14 cellular contexts compared by ENCODE assay signal in the genomic region with DNA sequence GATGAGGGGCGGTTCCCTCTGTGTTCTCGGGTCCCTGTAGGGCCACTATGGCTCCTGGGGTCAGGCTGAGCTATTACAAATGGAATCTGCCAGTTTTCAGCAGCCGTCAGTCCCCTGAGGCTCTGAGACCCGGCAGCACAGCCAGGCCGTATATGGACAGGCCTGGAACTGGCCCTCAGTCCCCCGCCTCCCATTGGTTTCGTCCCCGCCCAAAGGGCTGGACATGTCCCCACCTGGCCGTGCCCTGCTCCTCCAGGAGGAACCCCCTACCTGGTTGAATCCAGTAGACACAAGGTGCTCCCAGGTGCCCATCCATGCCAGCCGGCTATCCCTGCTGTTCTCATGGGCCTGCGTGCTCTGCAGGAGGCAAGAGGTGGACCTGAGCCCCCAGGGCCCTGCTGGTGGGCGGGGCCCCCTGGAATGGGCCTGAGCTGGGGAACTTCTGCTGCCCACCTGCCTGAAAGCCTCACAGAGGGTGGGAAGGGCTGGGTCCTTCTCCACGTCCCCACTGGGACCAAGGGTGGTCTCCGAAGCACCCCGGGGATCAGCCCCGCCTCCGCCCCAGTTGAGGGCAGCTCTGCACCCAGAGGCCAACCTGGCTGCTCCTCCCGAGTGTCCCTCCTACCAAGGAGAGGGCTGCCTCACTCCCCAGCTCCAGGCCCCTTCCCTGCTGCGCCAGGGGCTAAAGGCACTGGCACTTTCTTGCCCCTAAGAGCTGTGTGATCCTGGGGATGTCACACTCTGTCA. TPM values are rescaled to one million over a fixed set of nuclear protein-coding genes. Genes with fewer than 3 reads are reported as not detected.
A peak's percentile ranks its signal among the peaks of the same experiment; 100 is the strongest.
DNase-seq lines count a peak whose midpoint lies in the region; ATAC-seq and TF ChIP-seq lines count a peak whose summit lies in the region.
"Had no signal": no experiment of that assay in that cellular context is flagged by ENCODE, and none has a peak within 500 bp of the region (broad histone marks: within the 10 kb centered on the region; RNA-seq: fewer than 3 reads in every experiment).

No MANE protein-coding gene starts in this region.

- DNase-seq in H7 (peak; percentile 73), islet precursor cell (peak; percentile 94), thoracic aorta (ENCODE audit: low spot score) (no peak), DMS53 (lab: John Stamatoyannopoulos, UW) (no peak), NCI-H526 treated with DMSO at 0.1 percent for 48 hours (lab: John Stamatoyannopoulos, UW) (no peak)
- DNase-seq in central memory CD8-positive, alpha-beta T cell (ENCODE audit: low spot score in 2 of 2) = no peak
- DNase-seq in stimulated activated naive CD4-positive, alpha-beta T cell (lab: John Stamatoyannopoulos, UW) = no peak
- DNase-seq: activated naive CD8-positive, alpha-beta T cell treated with anti-CD3 and anti-CD28 coated beads, Interleukin-2, amount 10 ng/mL, durations not matched to agents 7 days and 5 days; NCI-H2029; stimulated activated CD4-positive, alpha-beta T cell treated with anti-CD3 and anti-CD28 coated beads, Interleukin-2, amount 100 ng/mL, for 24 hours; stimulated activated naive CD8-positive, alpha-beta T cell treated with anti-CD3 and anti-CD28 coated beads, Interleukin-15, amount 100 ng/mL, for 72 hours had no signal

- H3K27me3 Mint-ChIP-seq in central memory CD8-positive, alpha-beta T cell = no peaks in the 10 kb centered on the region
- H3K27me3 Mint-ChIP-seq: activated naive CD8-positive, alpha-beta T cell treated with anti-CD3 and anti-CD28 coated beads, Interleukin-2, amount 10 ng/mL, durations not matched to agents 7 days and 5 days; natural killer cell treated with Interleukin-12 subunit alpha and Interleukin-12 subunit beta and Interleukin-15 and Interleukin-18, amount 100 ng/mL, for 72 hours; stimulated activated naive CD8-positive, alpha-beta T cell treated with anti-CD3 and anti-CD28 coated beads, Interleukin-15, amount 100 ng/mL, for 72 hours had no signal

- H3K9me3 Mint-ChIP-seq in central memory CD8-positive, alpha-beta T cell = no peaks in the 10 kb centered on the region
- H3K9me3 Mint-ChIP-seq: activated naive CD8-positive, alpha-beta T cell treated with anti-CD3 and anti-CD28 coated beads, Interleukin-2, amount 10 ng/mL, durations not matched to agents 7 days and 5 days; natural killer cell treated with Interleukin-12 subunit alpha and Interleukin-12 subunit beta and Interleukin-15 and Interleukin-18, amount 100 ng/mL, for 72 hours; stimulated activated naive CD8-positive, alpha-beta T cell treated with anti-CD3 and anti-CD28 coated beads, Interleukin-15, amount 100 ng/mL, for 72 hours; T-helper 1 cell treated with Interleukin-12 subunit alpha and Interleukin-12 subunit beta and Interleukin-4 antibody, amounts not matched to agents 30 μg/mL and 1 μg/mL, for 36 hours had no signal

- H3K27me3 ChIP-seq in H7 (ENCODE audit: control insufficient read depth, insufficient read depth, low read length) = no peaks in the 10 kb centered on the region
- no peaks in the 10 kb centered on the region for H3K27me3 ChIP-seq in thoracic aorta (replicated peaks; ENCODE audit: insufficient read depth)

- H3K4me1 ChIP-seq in thoracic aorta (ENCODE audit: control insufficient read depth in 1 of 2, low read depth in 2 of 2) = peaks cover 59 to 91% of the 10 kb centered on the region in 2 donors

- H3K4me1 Mint-ChIP-seq in central memory CD8-positive, alpha-beta T cell = peaks cover 9% of the 10 kb centered on the region

- H3K27ac Mint-ChIP-seq in central memory CD8-positive, alpha-beta T cell (ENCODE audit: low read depth) = peak overlapping the region; percentile 16
- H3K27ac Mint-ChIP-seq: activated naive CD8-positive, alpha-beta T cell treated with anti-CD3 and anti-CD28 coated beads, Interleukin-2, amount 10 ng/mL, durations not matched to agents 7 days and 5 days; natural killer cell treated with Interleukin-12 subunit alpha and Interleukin-12 subunit beta and Interleukin-15 and Interleukin-18, amount 100 ng/mL, for 72 hours; T-helper 1 cell treated with Interleukin-12 subunit alpha and Interleukin-12 subunit beta and Interleukin-4 antibody, amounts not matched to agents 30 μg/mL and 1 μg/mL, for 36 hours had no signal

- no peak overlapping the region for H3K4me3 Mint-ChIP-seq in central memory CD8-positive, alpha-beta T cell
- H3K4me3 Mint-ChIP-seq: activated naive CD8-positive, alpha-beta T cell treated with anti-CD3 and anti-CD28 coated beads, Interleukin-2, amount 10 ng/mL, durations not matched to agents 7 days and 5 days; natural killer cell treated with Interleukin-12 subunit alpha and Interleukin-12 subunit beta and Interleukin-15 and Interleukin-18, amount 100 ng/mL, for 72 hours; stimulated activated naive CD8-positive, alpha-beta T cell treated with anti-CD3 and anti-CD28 coated beads, Interleukin-15, amount 100 ng/mL, for 72 hours; T-helper 1 cell treated with Interleukin-12 subunit alpha and Interleukin-12 subunit beta and Interleukin-4 antibody, amounts not matched to agents 30 μg/mL and 1 μg/mL, for 36 hours had no signal

- H3K36me3 ChIP-seq in H7 (replicated peaks; ENCODE audit: control insufficient read depth, insufficient read depth, low read length) (no peaks in the 10 kb centered on the region; the same call in none of the 2 replicates), thoracic aorta (peaks cover 4% of the 10 kb centered on the region)

- H3K4me3 ChIP-seq in H7 (ENCODE audit: insufficient read depth, low read depth, low read length) (no peak overlapping the region), thoracic aorta (no peak overlapping the region)

- peaks cover 76% of the 10 kb centered on the region for H3K36me3 Mint-ChIP-seq in central memory CD8-positive, alpha-beta T cell (ENCODE audit: insufficient read depth)
- H3K36me3 Mint-ChIP-seq: natural killer cell treated with Interleukin-12 subunit alpha and Interleukin-12 subunit beta and Interleukin-15 and Interleukin-18, amount 100 ng/mL, for 72 hours had no signal

- H3K27ac ChIP-seq in thoracic aorta = peak overlapping the region; percentile 94 to 99

- H3K9me3 ChIP-seq in thoracic aorta = no peaks in the 10 kb centered on the region

- no peak for ATAC-seq in central memory CD8-positive, alpha-beta T cell (replicated peaks; ENCODE audit: extremely low read depth, poor library complexity, severe bottlenecking)
- peak; percentile 68 for ATAC-seq in thoracic aorta (ENCODE audit: insufficient number of reproducible peaks, low FRiP score, low read depth)
- ATAC-seq in GM19351 (IDR thresholded peaks at IDR 0.05; ENCODE audit: unreplicated experiment) = no peak
- ATAC-seq: natural killer cell treated with Interleukin-12 subunit alpha and Interleukin-12 subunit beta and Interleukin-15 and Interleukin-18, amount 100 ng/mL, for 72 hours; stimulated activated naive CD8-positive, alpha-beta T cell treated with anti-CD3 and anti-CD28 coated beads, Interleukin-15, amount 100 ng/mL, for 72 hours had no signal

- TF ChIP-seq CTCF in thoracic aorta (IDR thresholded peaks at IDR 0.05) = no peak

RNA-seq across cellular contexts. Expression of gene VASN, which starts 16.8 kb away (rescaled TPM):
- 3.7 and 4.6 TPM in 2 replicates for total RNA-seq in H7 (2014; rRNA removed; shearing (Covaris generic))
- 100 to 1,000 TPM; 197 to 217 TPM for total RNA-seq in thoracic aorta

RNA-seq across cellular contexts. Expression of gene CORO7, which starts 27.9 kb away (rescaled TPM):
- total RNA-seq in H7 (2014; rRNA removed; shearing (Covaris generic)) = 37.9 and 45.5 TPM in 2 replicates
- total RNA-seq in thoracic aorta = 10 to 100 TPM; 71.1 to 79.1 TPM

RNA-seq across cellular contexts. Expression of gene DNAJA3, which starts 37.2 kb away (rescaled TPM):
- 85.5 and 87.8 TPM in 2 replicates for total RNA-seq in H7 (2014; rRNA removed; shearing (Covaris generic))
- 10 to 100 TPM; 35.2 to 52.2 TPM for total RNA-seq in thoracic aorta

RNA-seq across cellular contexts. Expression of gene PAM16, which starts 37.3 kb away (rescaled TPM):
- total RNA-seq in H7 (2014; rRNA removed; shearing (Covaris generic)) = 92.3 and 115 TPM in 2 replicates
- total RNA-seq in thoracic aorta = 10 to 100 TPM; 18.4 to 21.1 TPM

Comparison
In these comparisons a context has a peak if more than half of its experiments do, and no peak if none do; other contexts are left out.
1. DNase-seq: peak in H7 (single experiment) and islet precursor cell (single experiment); none in central memory CD8-positive, alpha-beta T cell (0 of 2), thoracic aorta (single experiment), DMS53 (single experiment), stimulated activated naive CD4-positive, alpha-beta T cell (0 of 6) and NCI-H526 treated with DMSO at 0.1 percent for 48 hours (single experiment).
2. RNA of gene VASN, which starts 16.8 kb away (total RNA-seq): 197 to 217 TPM in thoracic aorta; 3.7 to 4.6 TPM in H7; every median in the first group is over 10 times any median in the second.